8 cellular contexts compared by ENCODE assay signal in genomic region chr11:109939176-109939810, GRCh38.
DNase-seq lines count a peak whose midpoint lies in the region; ATAC-seq and TF ChIP-seq lines count a peak whose summit lies in the region.

No MANE protein-coding gene starts in this region.

- DNase-seq in DMS79 treated with DMSO at 0.1 percent for 48 hours (lab: John Stamatoyannopoulos, UW) (peak; percentile 97), NCI-H526 (lab: John Stamatoyannopoulos, UW) (peak; percentile 94 to 97), MCF 10A (ENCODE audit: unreplicated experiment) (peak; percentile 86), kidney epithelial cell (ENCODE audit: low read depth) (peak; percentile 56)
- no peak for DNase-seq in activated CD8-positive, alpha-beta memory T cell treated with anti-CD3 and anti-CD28 coated beads, Interleukin-2, amount 50 U/mL, for 48 hours
- DNase-seq in stimulated activated CD4-positive, alpha-beta T cell treated with anti-CD3 and anti-CD28 coated beads, Interleukin-4, amount 100 ng/mL, for 4 hours, result no peak

- no peaks in the 10 kb centered on the region for H3K36me3 Mint-ChIP-seq in MCF 10A (ENCODE audit: insufficient read depth, unreplicated experiment)

- peaks cover 14% of the 10 kb centered on the region for H3K4me1 Mint-ChIP-seq in MCF 10A (ENCODE audit: insufficient read depth, unreplicated experiment)

- BruUV-seq in MCF 10A (replicated peaks; lab: Mats Ljungman, UMichigan), result no TSS peak

- H3K9me3 Mint-ChIP-seq in MCF 10A (ENCODE audit: unreplicated experiment), result no peaks in the 10 kb centered on the region

- no peaks in the 10 kb centered on the region for H3K27me3 Mint-ChIP-seq in MCF 10A (ENCODE audit: insufficient read depth, unreplicated experiment)

- intact Hi-C loops in MCF 10A (cut with micrococcal nuclease), result loop anchor here (1.0 to 10.0 kb wide), 7 partner anchors 86 to 1284 kb away; no protein-coding TSS in a partner anchor

- H3K27ac Mint-ChIP-seq in MCF 10A (ENCODE audit: low read depth, unreplicated experiment), result no peak overlapping the region

- POLR2A ChIA-PET in MCF 10A (lab: Yijun Ruan, JAX), result interaction anchor here (0.6 to 8.7 kb wide), 15 partner anchors 18 to 1274 kb away, joined by 3 to 148 read pairs (median 4); partner anchors contain the start of genes DDX10 and ZC3H12C

- CTCF ChIA-PET in MCF 10A (lab: Yijun Ruan, JAX), result interaction anchor here (0.5 to 3.5 kb wide), 44 partner anchors 8 to 1991 kb away, joined by 3 to 116 read pairs (median 3); partner anchors contain the start of gene DDX10

- H3K4me3 ChIP-seq in kidney epithelial cell (ENCODE audit: low read depth, low read length), result no peak overlapping the region

- TF ChIP-seq CTCF in MCF 10A (IDR thresholded peaks at IDR 0.05; ENCODE audit: unreplicated experiment) (peak; percentile 64), kidney epithelial cell (IDR thresholded peaks at IDR 0.05; ENCODE audit: insufficient read depth, low read length, poor library complexity, severe bottlenecking) (peak; percentile 70)

- no peaks in the 10 kb centered on the region for H3K27me3 ChIP-seq in kidney epithelial cell (ENCODE audit: control insufficient read depth, insufficient read depth, low read length)

- H3K36me3 ChIP-seq in kidney epithelial cell (ENCODE audit: control insufficient read depth, insufficient read depth, low read length), result no peaks in the 10 kb centered on the region

- H3K4me3 Mint-ChIP-seq in MCF 10A (ENCODE audit: unreplicated experiment), result no peak overlapping the region

- ATAC-seq in HG02981 (IDR thresholded peaks at IDR 0.05; ENCODE audit: unreplicated experiment), result peak; percentile 57
- ATAC-seq in GM18873 (IDR thresholded peaks at IDR 0.05; ENCODE audit: low FRiP score, unreplicated experiment), result no peak

Comparison
In these comparisons a context has a peak if more than half of its experiments do, and no peak if none do; other contexts are left out.
1. DNase-seq: peak in DMS79 treated with DMSO at 0.1 percent for 48 hours (single experiment), NCI-H526 (2 of 2), MCF 10A (single experiment) and kidney epithelial cell (single experiment); none in activated CD8-positive, alpha-beta memory T cell treated with anti-CD3 and anti-CD28 coated beads, Interleukin-2, amount 50 U/mL, for 48 hours (single experiment) and stimulated activated CD4-positive, alpha-beta T cell treated with anti-CD3 and anti-CD28 coated beads, Interleukin-4, amount 100 ng/mL, for 4 hours (0 of 2).